Comparison of ENCODE assay signal across 25 cellular contexts in genomic region chr11:65214212-65214845, GRCh38. TPM values are rescaled to one million over a fixed set of nuclear protein-coding genes. Genes with fewer than 3 reads are reported as not detected.
DNase-seq lines count a peak whose midpoint lies in the region; ATAC-seq and TF ChIP-seq lines count a peak whose summit lies in the region.
"Had no signal": no experiment of that assay in that cellular context is flagged by ENCODE, and none has a peak within 500 bp of the region (broad histone marks: within the 10 kb centered on the region; RNA-seq: fewer than 3 reads in every experiment).

No MANE protein-coding gene starts in this region.

- peak overlapping the region; percentile 96 for H3K4me2 ChIP-seq in Loucy (ENCODE audit: low read depth, low read length, poor library complexity, severe bottlenecking)

- H3K27me3 Mint-ChIP-seq in activated CD4-positive, alpha-beta T cell treated with anti-CD3 and anti-CD28 coated beads, Interleukin-2, amount 10 ng/mL, durations not matched to agents 7 days and 5 days = no peaks in the 10 kb centered on the region
- H3K27me3 Mint-ChIP-seq in progenitor cell of endocrine pancreas = no peaks in the 10 kb centered on the region
- H3K27me3 Mint-ChIP-seq: CD4-positive, alpha-beta memory T cell; T-helper 17 cell; type B pancreatic cell had no signal

- H3K4me1 ChIP-seq in Loucy (ENCODE audit: insufficient read depth, low read length, poor library complexity, severe bottlenecking) = peaks cover 57% of the 10 kb centered on the region
- peaks cover 25% of the 10 kb centered on the region for H3K4me1 ChIP-seq in iPS-18a (ENCODE audit: control insufficient read depth, low read depth, low read length)
- H3K4me1 ChIP-seq: adrenal gland had no signal

- H3K79me2 ChIP-seq in Loucy (ENCODE audit: insufficient read depth, low read length) = peaks cover 42% of the 10 kb centered on the region

- H3F3A ChIP-seq in Loucy (ENCODE audit: low read depth) = peaks cover 12% of the 10 kb centered on the region; the same call in 1 of the 2 replicates

- H2AFZ ChIP-seq in Loucy (ENCODE audit: low read length) = peak overlapping the region; percentile 48

- CTCF ChIA-PET in activated CD4-positive, alpha-beta T cell treated with anti-CD3 and anti-CD28 coated beads, Interleukin-2, amount 10 ng/mL, durations not matched to agents 7 days and 5 days (lab: Charles Lee) = no interaction called here

- H3K4me1 Mint-ChIP-seq in activated CD4-positive, alpha-beta T cell treated with anti-CD3 and anti-CD28 coated beads, Interleukin-2, amount 10 ng/mL, durations not matched to agents 7 days and 5 days = peaks cover 14% of the 10 kb centered on the region
- peaks cover 10% of the 10 kb centered on the region for H3K4me1 Mint-ChIP-seq in progenitor cell of endocrine pancreas (ENCODE audit: low read depth)

- H3K27me3 ChIP-seq in Loucy (ENCODE audit: insufficient read depth, low read length, poor library complexity, severe bottlenecking) (no peaks in the 10 kb centered on the region), iPS-18a (ENCODE audit: control insufficient read depth, insufficient read depth, low read length) (no peaks in the 10 kb centered on the region)
- H3K27me3 ChIP-seq: adrenal gland had no signal

- H3K4me3 Mint-ChIP-seq in activated CD4-positive, alpha-beta T cell treated with anti-CD3 and anti-CD28 coated beads, Interleukin-2, amount 10 ng/mL, durations not matched to agents 7 days and 5 days = no peak overlapping the region
- H3K4me3 Mint-ChIP-seq in progenitor cell of endocrine pancreas (ENCODE audit: low read depth) = no peak overlapping the region
- H3K4me3 Mint-ChIP-seq: T-helper 17 cell, type B pancreatic cell had no signal

- H3K36me3 ChIP-seq in Loucy (ENCODE audit: insufficient read depth, low read length) = peaks cover 12% of the 10 kb centered on the region; the same call in 1 of the 2 replicates
- peaks cover 22% of the 10 kb centered on the region for H3K36me3 ChIP-seq in iPS-18a (ENCODE audit: control insufficient read depth, low read depth, low read length)

- POLR2A ChIA-PET in activated CD4-positive, alpha-beta T cell treated with anti-CD3 and anti-CD28 coated beads, Interleukin-2, amount 10 ng/mL, durations not matched to agents 7 days and 5 days (lab: Charles Lee) = no interaction called here

- TF ChIP-seq CTCF in Loucy (conservative IDR thresholded peaks at IDR 0.05; ENCODE audit: low read length) (no peak), progenitor cell of endocrine pancreas (IDR thresholded peaks at IDR 0.05; ENCODE audit: unreplicated experiment) (no peak)

- DNase-seq in activated CD4-positive, alpha-beta T cell treated with anti-CD3 and anti-CD28 coated beads, Interleukin-2, amount 10 ng/mL, durations not matched to agents 7 days and 5 days = no peak
- no peak for DNase-seq in activated CD4-positive, alpha-beta T cell treated with anti-CD3 and anti-CD28 coated beads, Interleukin-2, amount 50 U/mL, for 4 hours
- no peak for DNase-seq in progenitor cell of endocrine pancreas (ENCODE audit: low spot score, unreplicated experiment)
- DNase-seq in DMS79 treated with DMSO at 0.1 percent for 48 hours (lab: John Stamatoyannopoulos, UW) = no peak
- DNase-seq in stimulated activated CD4-positive, alpha-beta T cell treated with anti-CD3 and anti-CD28 coated beads, Interleukin-1b, Interleukin-23, amount 100 ng/mL, for 48 hours = no peak
- DNase-seq: activated CD4-positive, alpha-beta T cell treated with anti-CD3 and anti-CD28 coated beads for 1 hour; activated T-cell treated with anti-CD3 and anti-CD28 coated beads, Interleukin-2, amount 50 U/mL, for 1 hour; CD4-positive, alpha-beta memory T cell; central memory CD4-positive, alpha-beta T cell; effector CD8-positive, alpha-beta T cell; NCI-H187; NCI-H446 treated with DMSO at 0.1 percent for 48 hours; SHP77 treated with DMSO at 0.1 percent for 48 hours; small intestine; T-helper 17 cell had no signal

- H3K4me3 ChIP-seq in Loucy (ENCODE audit: low read length, poor library complexity, severe bottlenecking) = peak overlapping the region; percentile 91
- H3K4me3 ChIP-seq in iPS-18a (ENCODE audit: low read length) = no peak overlapping the region
- H3K4me3 ChIP-seq: adrenal gland had no signal

- no peaks in the 10 kb centered on the region for H3K9me2 ChIP-seq in Loucy (replicated peaks; ENCODE audit: low read depth, low read length)

- no peaks in the 10 kb centered on the region for H3K9me3 Mint-ChIP-seq in activated CD4-positive, alpha-beta T cell treated with anti-CD3 and anti-CD28 coated beads, Interleukin-2, amount 10 ng/mL, durations not matched to agents 7 days and 5 days
- H3K9me3 Mint-ChIP-seq in progenitor cell of endocrine pancreas (ENCODE audit: low read depth) = no peaks in the 10 kb centered on the region
- H3K9me3 Mint-ChIP-seq: CD4-positive, alpha-beta memory T cell; type B pancreatic cell had no signal

- peak overlapping the region; percentile 21 for H3K27ac Mint-ChIP-seq in activated CD4-positive, alpha-beta T cell treated with anti-CD3 and anti-CD28 coated beads, Interleukin-2, amount 10 ng/mL, durations not matched to agents 7 days and 5 days
- H3K27ac Mint-ChIP-seq in progenitor cell of endocrine pancreas = peak overlapping the region; percentile 16
- H3K27ac Mint-ChIP-seq: T-helper 17 cell had no signal

- H3K9ac ChIP-seq in Loucy (ENCODE audit: low read depth, low read length, poor library complexity, severe bottlenecking) (peak overlapping the region; percentile 98), iPS-18a (ENCODE audit: low read length) (peak overlapping the region; percentile 25)

- peaks cover 4% of the 10 kb centered on the region for H3K36me3 Mint-ChIP-seq in activated CD4-positive, alpha-beta T cell treated with anti-CD3 and anti-CD28 coated beads, Interleukin-2, amount 10 ng/mL, durations not matched to agents 7 days and 5 days (ENCODE audit: low read depth)
- H3K36me3 Mint-ChIP-seq in progenitor cell of endocrine pancreas (ENCODE audit: insufficient read depth) = peaks cover 3% of the 10 kb centered on the region

- peaks cover 8% of the 10 kb centered on the region for H4K20me1 ChIP-seq in Loucy (ENCODE audit: insufficient read depth, low read length, poor library complexity, severe bottlenecking)

- H3K9me3 ChIP-seq in Loucy (ENCODE audit: insufficient read depth, low read depth, low read length) (no peaks in the 10 kb centered on the region), iPS-18a (ENCODE audit: control insufficient read depth, low read depth, low read length) (no peaks in the 10 kb centered on the region)
- H3K9me3 ChIP-seq: adrenal gland had no signal

- H3K27ac ChIP-seq in iPS-18a (ENCODE audit: low read length) = peak overlapping the region; percentile 49
- H3K27ac ChIP-seq: adrenal gland had no signal

- ATAC-seq in GM19328 (IDR thresholded peaks at IDR 0.05; ENCODE audit: unreplicated experiment) = no peak

RNA-seq across cellular contexts. Expression of gene CAPN1, which starts 32.6 kb away (rescaled TPM):
- total RNA-seq in activated CD4-positive, alpha-beta T cell treated with anti-CD3 and anti-CD28 coated beads, Interleukin-2, amount 10 ng/mL, durations not matched to agents 7 days and 5 days = 100 to 1,000 TPM; 192 to 207 TPM
- 239 and 245 TPM in 2 replicates for total RNA-seq in progenitor cell of endocrine pancreas

RNA-seq across cellular contexts. Expression of gene SPDYC, which starts 44.3 kb away (rescaled TPM):
- total RNA-seq in activated CD4-positive, alpha-beta T cell treated with anti-CD3 and anti-CD28 coated beads, Interleukin-2, amount 10 ng/mL, durations not matched to agents 7 days and 5 days = not detected
- not detected in 2 replicates for total RNA-seq in progenitor cell of endocrine pancreas
- total RNA-seq: A172; adrenal gland; CD4-positive, alpha-beta memory T cell; H4; HT-29; M059J; mononuclear cell had no signal

RNA-seq across cellular contexts. Expression of gene POLA2, which starts 47.4 kb away (rescaled TPM):
- total RNA-seq in activated CD4-positive, alpha-beta T cell treated with anti-CD3 and anti-CD28 coated beads, Interleukin-2, amount 10 ng/mL, durations not matched to agents 7 days and 5 days = 10 to 100 TPM; 47.7 to 55.2 TPM
- 24.4 and 27.4 TPM in 2 replicates for total RNA-seq in progenitor cell of endocrine pancreas
